Comparison of ENCODE assay signal across 18 cellular contexts in genomic region chr9:71487046-71487445, GRCh38.
A peak's percentile ranks its signal among the peaks of the same experiment; 100 is the strongest.
DNase-seq lines count a peak whose midpoint lies in the region; ATAC-seq and TF ChIP-seq lines count a peak whose summit lies in the region.
"Had no signal": no experiment of that assay in that cellular context is flagged by ENCODE, and none has a peak within 500 bp of the region (broad histone marks: within the 10 kb centered on the region; RNA-seq: fewer than 3 reads in every experiment).

No MANE protein-coding gene starts in this region.

- no peaks in the 10 kb centered on the region for H3K4me1 ChIP-seq in Panc1 (ENCODE audit: control insufficient read depth, insufficient read depth, low read length)

- H3K36me3 Mint-ChIP-seq in activated T-helper 17 cell treated with anti-CD3 and anti-CD28 coated beads, Interleukin-2, amount 50 U/mL, for 72 hours (ENCODE audit: low read depth), result no peaks in the 10 kb centered on the region
- H3K36me3 Mint-ChIP-seq: activated naive CD4-positive, alpha-beta T cell treated with anti-CD3 and anti-CD28 coated beads, Interleukin-2, amount 10 ng/mL, durations not matched to agents 7 days and 5 days; T-cell had no signal

- H3K27ac Mint-ChIP-seq in activated T-helper 17 cell treated with anti-CD3 and anti-CD28 coated beads, Interleukin-2, amount 50 U/mL, for 72 hours, result no peak overlapping the region
- H3K27ac Mint-ChIP-seq: activated naive CD4-positive, alpha-beta T cell treated with anti-CD3 and anti-CD28 coated beads, Interleukin-2, amount 10 ng/mL, durations not matched to agents 7 days and 5 days; T-cell had no signal

- DNase-seq in left ventricle myocardium superior (peak; percentile 24), Right ventricle myocardium superior (no peak), Panc1 (ENCODE audit: low read depth, low spot score) (no peak), epidermal melanocyte (ENCODE audit: insufficient read length, low spot score) (peak; percentile 41), NCI-H2227 (lab: John Stamatoyannopoulos, UW; ENCODE audit: unreplicated experiment) (no peak), NCI-H1417 treated with DMSO at 0.1 percent for 48 hours (lab: John Stamatoyannopoulos, UW) (no peak)
- DNase-seq: activated CD4-positive, CD25-positive, alpha-beta regulatory T cell treated with anti-CD3 and anti-CD28 coated beads, Interleukin-2, amount 50 U/mL, for 72 hours; activated CD8-positive, alpha-beta memory T cell treated with anti-CD3 and anti-CD28 coated beads, Interleukin-2, amount 50 U/mL, for 48 hours; activated naive CD4-positive, alpha-beta T cell treated with anti-CD3 and anti-CD28 coated beads, Interleukin-2, amount 10 ng/mL, durations not matched to agents 7 days and 5 days; brain microvascular endothelial cell; HCEC 1CT; NCI-H1436; NCI-H446; PC-9; T-cell had no signal

- no peak overlapping the region for H3K4me3 ChIP-seq in Panc1 (ENCODE audit: low read depth in 2 of 2, low read length in 2 of 2)
- H3K4me3 ChIP-seq: PC-9 had no signal

- ATAC-seq in left ventricle myocardium superior, result peak; percentile 43
- ATAC-seq in Right ventricle myocardium superior (ENCODE audit: poor library complexity), result no peak
- no peak for ATAC-seq in Panc1
- ATAC-seq in GM18868 (IDR thresholded peaks at IDR 0.05; ENCODE audit: unreplicated experiment), result no peak
- ATAC-seq in activated T-helper 17 cell treated with anti-CD3 and anti-CD28 coated beads, Interleukin-2, amount 50 U/mL, for 72 hours (replicated peaks), result no peak
- ATAC-seq: T-cell had no signal

- in situ Hi-C loops in Panc1 (cut with HindIII; ENCODE audit: low pct_unique_long_range_greater_than_20kb, low sequenced_read_pairs), result no loop called here

- H3K36me3 ChIP-seq in Panc1 (ENCODE audit: control insufficient read depth, insufficient read depth, low read length), result no peaks in the 10 kb centered on the region
- H3K36me3 ChIP-seq: brain microvascular endothelial cell had no signal

- H3K27me3 ChIP-seq in Panc1 (ENCODE audit: control insufficient read depth, insufficient read depth, low read length), result no peaks in the 10 kb centered on the region
- H3K27me3 ChIP-seq: brain microvascular endothelial cell had no signal

- intact Hi-C loops in left ventricle myocardium superior (cut with micrococcal nuclease), result no loop called here
- intact Hi-C loops in Right ventricle myocardium superior (cut with DNase I), result no loop called here
- intact Hi-C loops in Panc1 (cut with micrococcal nuclease; ENCODE audit: unreplicated experiment), result no loop called here

- POLR2A ChIA-PET in Panc1 (lab: Charles Lee), result no interaction called here

- no peaks in the 10 kb centered on the region for H3K9me3 Mint-ChIP-seq in activated T-helper 17 cell treated with anti-CD3 and anti-CD28 coated beads, Interleukin-2, amount 50 U/mL, for 72 hours
- H3K9me3 Mint-ChIP-seq: activated naive CD4-positive, alpha-beta T cell treated with anti-CD3 and anti-CD28 coated beads, Interleukin-2, amount 10 ng/mL, durations not matched to agents 7 days and 5 days; neural crest cell; T-cell had no signal

- CTCF ChIA-PET in Panc1 (lab: Charles Lee), result no interaction called here

- no TSS peak for BruUV-seq in Panc1 (replicated peaks; lab: Mats Ljungman, UMichigan)

- no peak overlapping the region for H3K4me3 Mint-ChIP-seq in activated T-helper 17 cell treated with anti-CD3 and anti-CD28 coated beads, Interleukin-2, amount 50 U/mL, for 72 hours
- H3K4me3 Mint-ChIP-seq: activated naive CD4-positive, alpha-beta T cell treated with anti-CD3 and anti-CD28 coated beads, Interleukin-2, amount 10 ng/mL, durations not matched to agents 7 days and 5 days; neural crest cell; T-cell had no signal

- TF ChIP-seq CTCF in Panc1 (IDR thresholded peaks at IDR 0.05), result 0 out of 2 replicates have a peak, but pooled peaks have one; percentile 3

- no peak overlapping the region for H3K27ac ChIP-seq in Panc1 (ENCODE audit: low read length)
- H3K27ac ChIP-seq: brain microvascular endothelial cell, PC-9 had no signal

- H3K4me1 Mint-ChIP-seq in activated T-helper 17 cell treated with anti-CD3 and anti-CD28 coated beads, Interleukin-2, amount 50 U/mL, for 72 hours, result no peaks in the 10 kb centered on the region
- H3K4me1 Mint-ChIP-seq: activated naive CD4-positive, alpha-beta T cell treated with anti-CD3 and anti-CD28 coated beads, Interleukin-2, amount 10 ng/mL, durations not matched to agents 7 days and 5 days; T-cell had no signal

- no peaks in the 10 kb centered on the region for H3K9me3 ChIP-seq in Panc1 (ENCODE audit: control insufficient read depth, insufficient read depth, low read depth, low read length)

- peaks cover 36% of the 10 kb centered on the region for H3K27me3 Mint-ChIP-seq in activated T-helper 17 cell treated with anti-CD3 and anti-CD28 coated beads, Interleukin-2, amount 50 U/mL, for 72 hours

Comparison
In these comparisons a context has a peak if more than half of its experiments do, and no peak if none do; other contexts are left out.
1. DNase-seq: peak in left ventricle myocardium superior (single experiment) and epidermal melanocyte (single experiment); none in Right ventricle myocardium superior (single experiment), Panc1 (single experiment), NCI-H2227 (single experiment) and NCI-H1417 treated with DMSO at 0.1 percent for 48 hours (single experiment).